1 cellular context compared by ENCODE assay signal in the genomic region with DNA sequence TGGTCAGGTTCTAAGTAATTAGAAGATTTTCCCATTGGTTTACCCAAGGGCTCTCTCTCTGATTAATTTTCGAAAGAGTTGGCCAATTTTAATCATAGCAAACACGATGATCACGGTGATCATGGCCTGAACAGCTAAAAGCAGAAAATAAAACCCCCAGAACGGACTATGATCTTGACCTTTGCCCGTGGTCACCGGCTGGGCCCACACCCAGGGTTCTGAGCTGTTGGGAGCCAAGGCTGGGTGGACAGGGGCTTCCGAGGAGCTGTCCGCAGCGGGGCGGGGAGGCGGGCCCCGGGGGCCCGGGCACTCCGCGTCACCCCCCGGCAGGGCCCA.
TF ChIP-seq lines count a peak whose summit lies in the region.

No MANE protein-coding gene starts in this region.

TF ChIP-seq in GM12878, 131 proteins besides CTCF, POLR2A, EP300 and RAD21:
- TF ChIP-seq ZNF24 (IDR thresholded peaks at IDR 0.05) (no peak), KLF5 (IDR thresholded peaks at IDR 0.05; ENCODE audit: partially characterized antibody) (no peak), ETV6 (conservative IDR thresholded peaks at IDR 0.05 in 1 of 2, IDR thresholded peaks at IDR 0.05 in 1 of 2; ENCODE audit: borderline replicate concordance in 1 of 2, low read depth in 1 of 2) (no peak), ZBED1 (IDR thresholded peaks at IDR 0.05; ENCODE audit: borderline replicate concordance) (no peak), SMAD1 (IDR thresholded peaks at IDR 0.05; ENCODE audit: low read depth, partially characterized antibody) (no peak), CREB1 (IDR thresholded peaks at IDR 0.05; ENCODE audit: low read depth) (no peak), CREM (IDR thresholded peaks at IDR 0.05; ENCODE audit: low read depth) (no peak), MTA2 (IDR thresholded peaks at IDR 0.05; ENCODE audit: low read depth) (no peak), WRNIP1 (IDR thresholded peaks at IDR 0.05; ENCODE audit: borderline replicate concordance, low read depth, low read length) (no peak)
- TF ChIP-seq, protein P1, sequence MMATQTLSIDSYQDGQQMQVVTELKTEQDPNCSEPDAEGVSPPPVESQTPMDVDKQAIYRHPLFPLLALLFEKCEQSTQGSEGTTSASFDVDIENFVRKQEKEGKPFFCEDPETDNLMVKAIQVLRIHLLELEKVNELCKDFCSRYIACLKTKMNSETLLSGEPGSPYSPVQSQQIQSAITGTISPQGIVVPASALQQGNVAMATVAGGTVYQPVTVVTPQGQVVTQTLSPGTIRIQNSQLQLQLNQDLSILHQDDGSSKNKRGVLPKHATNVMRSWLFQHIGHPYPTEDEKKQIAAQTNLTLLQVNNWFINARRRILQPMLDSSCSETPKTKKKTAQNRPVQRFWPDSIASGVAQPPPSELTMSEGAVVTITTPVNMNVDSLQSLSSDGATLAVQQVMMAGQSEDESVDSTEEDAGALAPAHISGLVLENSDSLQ (IDR thresholded peaks at IDR 0.05), result no peak
- TF ChIP-seq, protein P2, sequence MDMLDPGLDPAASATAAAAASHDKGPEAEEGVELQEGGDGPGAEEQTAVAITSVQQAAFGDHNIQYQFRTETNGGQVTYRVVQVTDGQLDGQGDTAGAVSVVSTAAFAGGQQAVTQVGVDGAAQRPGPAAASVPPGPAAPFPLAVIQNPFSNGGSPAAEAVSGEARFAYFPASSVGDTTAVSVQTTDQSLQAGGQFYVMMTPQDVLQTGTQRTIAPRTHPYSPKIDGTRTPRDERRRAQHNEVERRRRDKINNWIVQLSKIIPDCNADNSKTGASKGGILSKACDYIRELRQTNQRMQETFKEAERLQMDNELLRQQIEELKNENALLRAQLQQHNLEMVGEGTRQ (IDR thresholded peaks at IDR 0.05; ENCODE audit: borderline replicate concordance, low read depth, low read length), result no peak
- TF ChIP-seq, protein P3, sequence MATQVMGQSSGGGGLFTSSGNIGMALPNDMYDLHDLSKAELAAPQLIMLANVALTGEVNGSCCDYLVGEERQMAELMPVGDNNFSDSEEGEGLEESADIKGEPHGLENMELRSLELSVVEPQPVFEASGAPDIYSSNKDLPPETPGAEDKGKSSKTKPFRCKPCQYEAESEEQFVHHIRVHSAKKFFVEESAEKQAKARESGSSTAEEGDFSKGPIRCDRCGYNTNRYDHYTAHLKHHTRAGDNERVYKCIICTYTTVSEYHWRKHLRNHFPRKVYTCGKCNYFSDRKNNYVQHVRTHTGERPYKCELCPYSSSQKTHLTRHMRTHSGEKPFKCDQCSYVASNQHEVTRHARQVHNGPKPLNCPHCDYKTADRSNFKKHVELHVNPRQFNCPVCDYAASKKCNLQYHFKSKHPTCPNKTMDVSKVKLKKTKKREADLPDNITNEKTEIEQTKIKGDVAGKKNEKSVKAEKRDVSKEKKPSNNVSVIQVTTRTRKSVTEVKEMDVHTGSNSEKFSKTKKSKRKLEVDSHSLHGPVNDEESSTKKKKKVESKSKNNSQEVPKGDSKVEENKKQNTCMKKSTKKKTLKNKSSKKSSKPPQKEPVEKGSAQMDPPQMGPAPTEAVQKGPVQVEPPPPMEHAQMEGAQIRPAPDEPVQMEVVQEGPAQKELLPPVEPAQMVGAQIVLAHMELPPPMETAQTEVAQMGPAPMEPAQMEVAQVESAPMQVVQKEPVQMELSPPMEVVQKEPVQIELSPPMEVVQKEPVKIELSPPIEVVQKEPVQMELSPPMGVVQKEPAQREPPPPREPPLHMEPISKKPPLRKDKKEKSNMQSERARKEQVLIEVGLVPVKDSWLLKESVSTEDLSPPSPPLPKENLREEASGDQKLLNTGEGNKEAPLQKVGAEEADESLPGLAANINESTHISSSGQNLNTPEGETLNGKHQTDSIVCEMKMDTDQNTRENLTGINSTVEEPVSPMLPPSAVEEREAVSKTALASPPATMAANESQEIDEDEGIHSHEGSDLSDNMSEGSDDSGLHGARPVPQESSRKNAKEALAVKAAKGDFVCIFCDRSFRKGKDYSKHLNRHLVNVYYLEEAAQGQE (IDR thresholded peaks at IDR 0.05; ENCODE audit: low read depth, low read length), result no peak
- TF ChIP-seq, protein P4, sequence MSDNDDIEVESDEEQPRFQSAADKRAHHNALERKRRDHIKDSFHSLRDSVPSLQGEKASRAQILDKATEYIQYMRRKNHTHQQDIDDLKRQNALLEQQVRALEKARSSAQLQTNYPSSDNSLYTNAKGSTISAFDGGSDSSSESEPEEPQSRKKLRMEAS (IDR thresholded peaks at IDR 0.05; ENCODE audit: low read depth, low read length), result no peak
- TF ChIP-seq, protein P5, sequence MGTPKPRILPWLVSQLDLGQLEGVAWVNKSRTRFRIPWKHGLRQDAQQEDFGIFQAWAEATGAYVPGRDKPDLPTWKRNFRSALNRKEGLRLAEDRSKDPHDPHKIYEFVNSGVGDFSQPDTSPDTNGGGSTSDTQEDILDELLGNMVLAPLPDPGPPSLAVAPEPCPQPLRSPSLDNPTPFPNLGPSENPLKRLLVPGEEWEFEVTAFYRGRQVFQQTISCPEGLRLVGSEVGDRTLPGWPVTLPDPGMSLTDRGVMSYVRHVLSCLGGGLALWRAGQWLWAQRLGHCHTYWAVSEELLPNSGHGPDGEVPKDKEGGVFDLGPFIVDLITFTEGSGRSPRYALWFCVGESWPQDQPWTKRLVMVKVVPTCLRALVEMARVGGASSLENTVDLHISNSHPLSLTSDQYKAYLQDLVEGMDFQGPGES (IDR thresholded peaks at IDR 0.05), result no peak
- TF ChIP-seq, protein P6, sequence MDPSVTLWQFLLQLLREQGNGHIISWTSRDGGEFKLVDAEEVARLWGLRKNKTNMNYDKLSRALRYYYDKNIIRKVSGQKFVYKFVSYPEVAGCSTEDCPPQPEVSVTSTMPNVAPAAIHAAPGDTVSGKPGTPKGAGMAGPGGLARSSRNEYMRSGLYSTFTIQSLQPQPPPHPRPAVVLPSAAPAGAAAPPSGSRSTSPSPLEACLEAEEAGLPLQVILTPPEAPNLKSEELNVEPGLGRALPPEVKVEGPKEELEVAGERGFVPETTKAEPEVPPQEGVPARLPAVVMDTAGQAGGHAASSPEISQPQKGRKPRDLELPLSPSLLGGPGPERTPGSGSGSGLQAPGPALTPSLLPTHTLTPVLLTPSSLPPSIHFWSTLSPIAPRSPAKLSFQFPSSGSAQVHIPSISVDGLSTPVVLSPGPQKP (IDR thresholded peaks at IDR 0.05; ENCODE audit: low read depth, low read length), result no peak
- TF ChIP-seq, protein P7, sequence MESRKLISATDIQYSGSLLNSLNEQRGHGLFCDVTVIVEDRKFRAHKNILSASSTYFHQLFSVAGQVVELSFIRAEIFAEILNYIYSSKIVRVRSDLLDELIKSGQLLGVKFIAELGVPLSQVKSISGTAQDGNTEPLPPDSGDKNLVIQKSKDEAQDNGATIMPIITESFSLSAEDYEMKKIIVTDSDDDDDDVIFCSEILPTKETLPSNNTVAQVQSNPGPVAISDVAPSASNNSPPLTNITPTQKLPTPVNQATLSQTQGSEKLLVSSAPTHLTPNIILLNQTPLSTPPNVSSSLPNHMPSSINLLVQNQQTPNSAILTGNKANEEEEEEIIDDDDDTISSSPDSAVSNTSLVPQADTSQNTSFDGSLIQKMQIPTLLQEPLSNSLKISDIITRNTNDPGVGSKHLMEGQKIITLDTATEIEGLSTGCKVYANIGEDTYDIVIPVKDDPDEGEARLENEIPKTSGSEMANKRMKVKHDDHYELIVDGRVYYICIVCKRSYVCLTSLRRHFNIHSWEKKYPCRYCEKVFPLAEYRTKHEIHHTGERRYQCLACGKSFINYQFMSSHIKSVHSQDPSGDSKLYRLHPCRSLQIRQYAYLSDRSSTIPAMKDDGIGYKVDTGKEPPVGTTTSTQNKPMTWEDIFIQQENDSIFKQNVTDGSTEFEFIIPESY (IDR thresholded peaks at IDR 0.05), result no peak
